In genomic region chr6:34552620-34553019, GRCh38 we compare ENCODE assay signal across 17 cellular contexts. TPM values are rescaled to one million over a fixed set of nuclear protein-coding genes. Genes with fewer than 3 reads are reported as not detected.
DNase-seq lines count a peak whose midpoint lies in the region; ATAC-seq and TF ChIP-seq lines count a peak whose summit lies in the region.
"Had no signal": no experiment of that assay in that cellular context is flagged by ENCODE, and none has a peak within 500 bp of the region (broad histone marks: within the 10 kb centered on the region; RNA-seq: fewer than 3 reads in every experiment).

No MANE protein-coding gene starts in this region.

- H2AFZ ChIP-seq in PC-3 (ENCODE audit: low read length) (no peak overlapping the region), osteoblast (ENCODE audit: low read length) (no peak overlapping the region), GM23338 (no peak overlapping the region)

- BruUV-seq in PC-3 (replicated peaks; lab: Mats Ljungman, UMichigan): no TSS peak

- H3K9me2 ChIP-seq in PC-3 (replicated peaks; ENCODE audit: low read length) (no peaks in the 10 kb centered on the region), GM23338 (ENCODE audit: insufficient read depth) (no peaks in the 10 kb centered on the region)

- peaks cover 9% of the 10 kb centered on the region for H3K4me1 Mint-ChIP-seq in glutamatergic neuron (ENCODE audit: low read depth, unreplicated experiment)
- H3K4me1 Mint-ChIP-seq in GM23338: peaks cover 12% of the 10 kb centered on the region; the same call in 2 of the 3 replicates

- no peak overlapping the region for H3K9ac ChIP-seq in PC-3 (ENCODE audit: low read length)

- ATAC-seq in PC-3 (no peak), HG02938 (IDR thresholded peaks at IDR 0.05; ENCODE audit: unreplicated experiment) (no peak), left lobe of liver (no peak), GM23338 (no peak), left cardiac atrium (no peak)
- ATAC-seq: GM12878 had no signal

- H3K27me3 Mint-ChIP-seq in glutamatergic neuron (ENCODE audit: unreplicated experiment): peaks cover 18% of the 10 kb centered on the region
- H3K27me3 Mint-ChIP-seq in GM23338 (ENCODE audit: insufficient read depth, low read depth, poor library complexity): peaks cover 8% of the 10 kb centered on the region

- H3K79me2 ChIP-seq in PC-3 (ENCODE audit: low read length) (peaks cover 63% of the 10 kb centered on the region), osteoblast (ENCODE audit: insufficient read depth, low read length) (no peaks in the 10 kb centered on the region), GM23338 (replicated peaks; ENCODE audit: insufficient read depth) (no peaks in the 10 kb centered on the region)

- H3K27ac Mint-ChIP-seq in glutamatergic neuron (ENCODE audit: unreplicated experiment): peak overlapping the region; percentile 91
- H3K27ac Mint-ChIP-seq in GM23338: no peak overlapping the region
- H3K27ac Mint-ChIP-seq: B cell had no signal

- H3K9me3 ChIP-seq in PC-3 (ENCODE audit: low read length) (no peaks in the 10 kb centered on the region), osteoblast (ENCODE audit: low read depth, low read length) (no peaks in the 10 kb centered on the region)
- H3K9me3 ChIP-seq: HAP-1 had no signal

- CTCF ChIA-PET in PC-3 (lab: Charles Lee): no interaction called here

- intact Hi-C loops in PC-3 (cut with micrococcal nuclease): no loop called here
- intact Hi-C loops in left cardiac atrium (cut with DNase I): no loop called here

- DNase-seq in PC-3 (no peak), glutamatergic neuron (no peak), osteoblast (ENCODE audit: insufficient read length, low spot score, missing footprints) (peak; percentile 91), left lobe of liver (ENCODE audit: low spot score) (no peak), GM23338 (ENCODE audit: low spot score) (no peak), left cardiac atrium (no peak)
- DNase-seq: C1 segment of cervical spinal cord; CD4-positive, alpha-beta memory T cell; DMS79 had no signal

- H3F3A ChIP-seq in PC-3 (ENCODE audit: low read length, unreplicated experiment) (peaks cover 3% of the 10 kb centered on the region), GM23338 (replicated peaks; ENCODE audit: low read depth) (no peaks in the 10 kb centered on the region)

- POLR2A ChIA-PET in PC-3 (lab: Charles Lee; ENCODE audit: unreplicated experiment): no interaction called here

- H3K36me3 ChIP-seq in PC-3 (ENCODE audit: low read depth, low read length) (peaks cover 7% of the 10 kb centered on the region), osteoblast (ENCODE audit: insufficient read depth, low read length) (no peaks in the 10 kb centered on the region), GM23338 (ENCODE audit: insufficient read depth) (no peaks in the 10 kb centered on the region)
- H3K36me3 ChIP-seq: HAP-1 had no signal

- H4K20me1 ChIP-seq in PC-3 (ENCODE audit: low read length): no peaks in the 10 kb centered on the region
- H4K20me1 ChIP-seq in osteoblast (ENCODE audit: insufficient read depth, low read length): no peaks in the 10 kb centered on the region
- H4K20me1 ChIP-seq in GM23338 (replicated peaks; ENCODE audit: insufficient read depth): no peaks in the 10 kb centered on the region

- H3K36me3 Mint-ChIP-seq in glutamatergic neuron (ENCODE audit: unreplicated experiment) (no peaks in the 10 kb centered on the region), GM23338 (ENCODE audit: low read depth) (no peaks in the 10 kb centered on the region)
- H3K36me3 Mint-ChIP-seq: CD4-positive, alpha-beta memory T cell had no signal

- H3K27me3 ChIP-seq in PC-3 (ENCODE audit: low read length) (no peaks in the 10 kb centered on the region), osteoblast (ENCODE audit: insufficient read depth, low read length) (no peaks in the 10 kb centered on the region), GM23338 (ENCODE audit: insufficient read depth) (no peaks in the 10 kb centered on the region)

- peak overlapping the region; percentile 36 for H3K4me3 Mint-ChIP-seq in glutamatergic neuron (ENCODE audit: unreplicated experiment)
- no peak overlapping the region for H3K4me3 Mint-ChIP-seq in GM23338
- H3K4me3 Mint-ChIP-seq: B cell; CD4-positive, alpha-beta memory T cell had no signal

- H3K4me3 ChIP-seq in PC-3 (ENCODE audit: low read length) (peak overlapping the region; percentile 46; the same call in 1 of the 2 replicates), osteoblast (ENCODE audit: insufficient read depth, low read length) (no peak overlapping the region), GM23338 (no peak overlapping the region)
- H3K4me3 ChIP-seq: GM12878, HAP-1 had no signal

- H3K4me1 ChIP-seq in PC-3 (ENCODE audit: insufficient read depth, low read length) (peaks cover 57% of the 10 kb centered on the region), osteoblast (ENCODE audit: insufficient read depth, low read length) (no peaks in the 10 kb centered on the region), GM23338 (ENCODE audit: insufficient read depth) (no peaks in the 10 kb centered on the region)
- H3K4me1 ChIP-seq: HAP-1 had no signal

- TF ChIP-seq CTCF in 22Rv1 (IDR thresholded peaks at IDR 0.05): no peak
- TF ChIP-seq CTCF in PC-3 (conservative IDR thresholded peaks at IDR 0.05; ENCODE audit: low read depth, low read length): no peak
- TF ChIP-seq CTCF in glutamatergic neuron (IDR thresholded peaks at IDR 0.05; ENCODE audit: partially characterized antibody, unreplicated experiment): no peak
- TF ChIP-seq CTCF in osteoblast (IDR thresholded peaks at IDR 0.05; ENCODE audit: extremely low read depth, low read depth, low read length): no peak
- no peak for TF ChIP-seq CTCF in GM23338 (conservative IDR thresholded peaks at IDR 0.05; ENCODE audit: low read depth in 2 of 2)

- H3K4me2 ChIP-seq in PC-3 (ENCODE audit: low read length) (peak overlapping the region; percentile 71), osteoblast (ENCODE audit: insufficient read depth, low read length) (no peak overlapping the region), GM23338 (no peak overlapping the region)

- H3K27ac ChIP-seq in 22Rv1 (peak overlapping the region; percentile 99), PC-3 (ENCODE audit: low read length) (no peak overlapping the region), osteoblast (ENCODE audit: low read depth, low read length) (no peak overlapping the region), GM23338 (ENCODE audit: low read depth) (no peak overlapping the region)
- H3K27ac ChIP-seq: HL-60 had no signal

- H3K9me3 Mint-ChIP-seq in glutamatergic neuron (ENCODE audit: unreplicated experiment) (peaks cover 6% of the 10 kb centered on the region), GM23338 (peaks cover 2% of the 10 kb centered on the region; the same call in 1 of the 3 replicates)

TF ChIP-seq in GM23338, 12 proteins besides CTCF, POLR2A, EP300 and RAD21 (continues in another document):
- no peak for TF ChIP-seq STAT1 (IDR thresholded peaks at IDR 0.05; ENCODE audit: unreplicated experiment)
- TF ChIP-seq EZH2 (IDR thresholded peaks at IDR 0.05; ENCODE audit: low read depth, unreplicated experiment): no peak
- no peak for TF ChIP-seq ZNF331 (CRISPR knock-in tag; IDR thresholded peaks at IDR 0.05; ENCODE audit: low read depth)
- no peak for TF ChIP-seq CREB1 (CRISPR knock-in tag; IDR thresholded peaks at IDR 0.05; ENCODE audit: low read depth)
- TF ChIP-seq, protein P1, sequence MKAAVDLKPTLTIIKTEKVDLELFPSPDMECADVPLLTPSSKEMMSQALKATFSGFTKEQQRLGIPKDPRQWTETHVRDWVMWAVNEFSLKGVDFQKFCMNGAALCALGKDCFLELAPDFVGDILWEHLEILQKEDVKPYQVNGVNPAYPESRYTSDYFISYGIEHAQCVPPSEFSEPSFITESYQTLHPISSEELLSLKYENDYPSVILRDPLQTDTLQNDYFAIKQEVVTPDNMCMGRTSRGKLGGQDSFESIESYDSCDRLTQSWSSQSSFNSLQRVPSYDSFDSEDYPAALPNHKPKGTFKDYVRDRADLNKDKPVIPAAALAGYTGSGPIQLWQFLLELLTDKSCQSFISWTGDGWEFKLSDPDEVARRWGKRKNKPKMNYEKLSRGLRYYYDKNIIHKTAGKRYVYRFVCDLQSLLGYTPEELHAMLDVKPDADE (IDR thresholded peaks at IDR 0.05): no peak
- TF ChIP-seq NANOG (IDR thresholded peaks at IDR 0.05; ENCODE audit: borderline replicate concordance): no peak

RNA-seq across cellular contexts. Expression of gene SPDEF, which starts 3.5 kb away (rescaled TPM):
- 190 and 205 TPM in 2 replicates for total RNA-seq in PC-3 (2014; rRNA removed)
- total RNA-seq in glutamatergic neuron (ENCODE audit: unreplicated experiment): not detected
- 0.29 TPM in 1 of 2 replicates, not detected in the other for total RNA-seq in osteoblast
- total RNA-seq in left lobe of liver: 0.15 TPM
- total RNA-seq in GM23338 (2014; rRNA removed; shearing (Covaris generic)): 0.69 TPM in 1 of 2 replicates, not detected in the other
- polyA plus RNA-seq in GM23338 (2016; fragmentation: Nextera tagmentation; extraction: Ambion mirVana): not detected in 2 replicates
- under 1 TPM in 1 of 2 donors, not detected in 1; 0.16 TPM for total RNA-seq in left cardiac atrium
- total RNA-seq: A172; B cell; CD4-positive, alpha-beta memory T cell; G401; GM12878 had no signal
- polyA plus RNA-seq: CD4-positive, alpha-beta memory T cell; GM12878 had no signal

Comparison
In these comparisons a context has a peak if more than half of its experiments do, and no peak if none do; other contexts are left out.
1. RNA of gene SPDEF, which starts 3.5 kb away (total RNA-seq): 190 to 205 TPM in PC-3; 0.69 TPM in GM23338, 0.16 TPM in left cardiac atrium, 0.15 TPM in left lobe of liver (single experiment), not detected in glutamatergic neuron (single experiment) and 0.29 TPM in osteoblast; every median in the first group is over 100 times any median in the second.